In the genomic region with DNA sequence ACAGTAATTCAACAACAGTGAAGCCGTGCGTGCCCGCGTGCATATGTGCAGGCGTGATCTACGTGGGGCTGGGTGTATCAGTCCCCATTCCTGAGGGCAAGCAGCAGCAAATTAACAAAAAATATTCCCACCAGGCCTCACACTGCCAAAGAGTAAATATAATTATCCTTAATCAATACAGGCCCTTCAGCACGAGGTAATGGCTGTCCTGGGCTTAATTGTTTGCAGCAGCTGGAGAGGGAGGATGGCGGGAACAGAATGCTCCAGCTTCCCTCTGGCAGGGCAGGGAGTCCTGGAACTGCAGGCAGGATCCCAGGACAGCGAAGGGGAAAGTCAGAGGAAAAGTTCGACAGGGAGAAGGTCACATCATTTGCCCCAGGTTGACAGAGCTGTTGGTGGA, we compare ENCODE assay signal across 17 cellular contexts.
DNase-seq lines count a peak whose midpoint lies in the region; ATAC-seq and TF ChIP-seq lines count a peak whose summit lies in the region.
"Had no signal": no experiment of that assay in that cellular context is flagged by ENCODE, and none has a peak within 500 bp of the region (broad histone marks: within the 10 kb centered on the region; RNA-seq: fewer than 3 reads in every experiment).

No MANE protein-coding gene starts in this region.

- H3K4me3 Mint-ChIP-seq in HFFc6 = no peak overlapping the region
- H3K4me3 Mint-ChIP-seq: CD14-positive monocyte, T-cell had no signal

- no peaks in the 10 kb centered on the region for H3K36me3 ChIP-seq in A673 (ENCODE audit: insufficient read depth, low read length, poor library complexity, severe bottlenecking)
- H3K36me3 ChIP-seq: HAP-1 had no signal

- no peaks in the 10 kb centered on the region for H3K4me1 ChIP-seq in A673 (ENCODE audit: insufficient read depth, low read length, poor library complexity, severe bottlenecking)
- H3K4me1 ChIP-seq: Caco-2, HAP-1 had no signal

- peak; percentile 39 for ATAC-seq in Right ventricle myocardium superior (ENCODE audit: poor library complexity)
- no peak for ATAC-seq in Right ventricle myocardium inferior
- ATAC-seq: PC-3, T-cell had no signal

- no peaks in the 10 kb centered on the region for H3K9me3 Mint-ChIP-seq in HFFc6
- H3K9me3 Mint-ChIP-seq: CD14-positive monocyte, T-cell had no signal

- TF ChIP-seq CTCF in HFFc6 (IDR thresholded peaks at IDR 0.05) = no peak
- no peak for TF ChIP-seq CTCF in A673 (conservative IDR thresholded peaks at IDR 0.05; ENCODE audit: low read depth, low read length)

- H3K4me3 ChIP-seq in A673 (ENCODE audit: low read depth, low read length, poor library complexity, severe bottlenecking) = no peak overlapping the region
- H3K4me3 ChIP-seq: HAP-1 had no signal

- H3K36me3 Mint-ChIP-seq in HFFc6 (ENCODE audit: low read depth) = no peaks in the 10 kb centered on the region
- H3K36me3 Mint-ChIP-seq: CD14-positive monocyte, T-cell had no signal

- POLR2A ChIA-PET in A673 (lab: Charles Lee; ENCODE audit: low non-redundant PET) = no interaction called here

- no peaks in the 10 kb centered on the region for H3K4me1 Mint-ChIP-seq in HFFc6 (ENCODE audit: low read depth)
- H3K4me1 Mint-ChIP-seq: CD14-positive monocyte, T-cell had no signal

- no peak overlapping the region for H3K27ac Mint-ChIP-seq in HFFc6
- H3K27ac Mint-ChIP-seq: CD14-positive monocyte, T-cell had no signal

- CTCF ChIA-PET in A673 (lab: Charles Lee) = no interaction called here

- intact Hi-C loops in Right ventricle myocardium superior (cut with DNase I) (no loop called here), Right ventricle myocardium inferior (cut with DNase I) (loop anchor here (5.0 kb wide), 1 partner anchor 295 kb away; no protein-coding TSS in a partner anchor), A673 (cut with micrococcal nuclease; ENCODE audit: unreplicated experiment) (no loop called here)

- BruUV-seq in A673 (replicated peaks; lab: Mats Ljungman, UMichigan) = no TSS peak

- H3K27me3 ChIP-seq in A673 (replicated peaks; ENCODE audit: insufficient read depth, low read depth, low read length, poor library complexity) = peaks cover 61% of the 10 kb centered on the region

- H3K9me3 ChIP-seq in A673 (ENCODE audit: low read depth, low read length, poor library complexity, severe bottlenecking) = no peaks in the 10 kb centered on the region
- H3K9me3 ChIP-seq: Caco-2, HAP-1 had no signal

- H3K27ac ChIP-seq in A673 (ENCODE audit: low read depth, low read length, poor library complexity, severe bottlenecking) = no peak overlapping the region
- H3K27ac ChIP-seq: RWPE1 had no signal

- DNase-seq in Right ventricle myocardium superior (no peak), Right ventricle myocardium inferior (ENCODE audit: missing footprints) (no peak), NCI-H1105 treated with DMSO at 0.1 percent for 48 hours (lab: John Stamatoyannopoulos, UW) (peak; percentile 85), NCI-H748 treated with DMSO at 0.1 percent for 48 hours (lab: John Stamatoyannopoulos, UW) (peak; percentile 80), mesenteric fat pad (ENCODE audit: low spot score) (peak; percentile 57), T-helper 2 cell (no peak), HFFc6 (no peak), A673 (ENCODE audit: low spot score) (no peak)
- DNase-seq: Caco-2, NCI-H1694 treated with DMSO at 0.1 percent for 48 hours, NCI-H2171 treated with DMSO at 0.1 percent for 48 hours, NCI-H510A, PC-3, T-cell had no signal

- peaks cover 41% of the 10 kb centered on the region for H3K27me3 Mint-ChIP-seq in HFFc6 (ENCODE audit: insufficient read depth)

Comparison
In these comparisons a context has a peak if more than half of its experiments do, and no peak if none do; other contexts are left out.
1. DNase-seq: peak in NCI-H1105 treated with DMSO at 0.1 percent for 48 hours (single experiment), NCI-H748 treated with DMSO at 0.1 percent for 48 hours (single experiment) and mesenteric fat pad (single experiment); none in Right ventricle myocardium superior (single experiment), Right ventricle myocardium inferior (single experiment), T-helper 2 cell (0 of 5), HFFc6 (single experiment) and A673 (single experiment).